In the genomic region with DNA sequence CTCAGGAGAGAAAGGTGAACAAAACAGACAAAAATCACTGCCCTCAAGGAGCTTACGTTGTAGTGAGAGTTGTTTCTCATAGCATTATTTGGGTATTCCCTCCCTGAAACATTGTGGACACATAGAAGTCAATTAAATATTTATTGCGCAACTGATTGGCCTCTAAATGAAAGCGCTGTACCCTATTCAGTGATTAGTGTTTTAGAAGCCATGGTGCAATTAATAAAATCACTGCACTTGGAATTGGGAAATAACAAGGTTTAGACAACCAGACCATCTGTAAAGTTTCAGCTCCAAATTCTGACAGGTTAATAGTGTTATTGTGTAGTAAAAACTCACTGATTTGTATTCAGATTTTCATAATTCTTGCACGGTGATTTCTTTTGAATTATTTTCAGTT, we compare ENCODE assay signal across 20 cellular contexts. TPM values are rescaled to one million over a fixed set of nuclear protein-coding genes. Genes with fewer than 3 reads are reported as not detected.
A peak's percentile ranks its signal among the peaks of the same experiment; 100 is the strongest.
DNase-seq lines count a peak whose midpoint lies in the region; ATAC-seq and TF ChIP-seq lines count a peak whose summit lies in the region.
"Had no signal": no experiment of that assay in that cellular context is flagged by ENCODE, and none has a peak within 500 bp of the region (broad histone marks: within the 10 kb centered on the region; RNA-seq: fewer than 3 reads in every experiment).

No MANE protein-coding gene starts in this region.

- no peak for TF ChIP-seq POLR2A in NB4 (IDR thresholded peaks at IDR 0.05; ENCODE audit: extremely low read depth, insufficient read length)

- no peaks in the 10 kb centered on the region for H3K27me3 Mint-ChIP-seq in chondrocyte (ENCODE audit: low read depth)
- no peaks in the 10 kb centered on the region for H3K27me3 Mint-ChIP-seq in nephron (ENCODE audit: low read depth)
- H3K27me3 Mint-ChIP-seq: naive B cell, type B pancreatic cell had no signal

- no peak overlapping the region for H3K9ac ChIP-seq in DND-41 (ENCODE audit: low read depth, low read length)

- TF ChIP-seq CTCF in DND-41 (IDR thresholded peaks at IDR 0.05; ENCODE audit: borderline replicate concordance, extremely low read depth, low read length, poor library complexity, severe bottlenecking) (no peak), NB4 (IDR thresholded peaks at IDR 0.05; ENCODE audit: low read depth, low read length) (no peak), chondrocyte (IDR thresholded peaks at IDR 0.05) (no peak), nephron (IDR thresholded peaks at IDR 0.05; ENCODE audit: unreplicated experiment in 3 of 3) (no peak), upper lobe of right lung (IDR thresholded peaks at IDR 0.05) (no peak)

- H3K79me2 ChIP-seq in DND-41 (ENCODE audit: insufficient read depth, low read length): peaks cover 98% of the 10 kb centered on the region

- H3K27ac ChIP-seq in DND-41 (ENCODE audit: low read length) (no peak overlapping the region), upper lobe of right lung (no peak overlapping the region)

- H3K27ac Mint-ChIP-seq in chondrocyte (ENCODE audit: unreplicated experiment) (peak overlapping the region; percentile 30), nephron (no peak overlapping the region)
- H3K27ac Mint-ChIP-seq: naive B cell had no signal

- H3K27me3 ChIP-seq in DND-41 (ENCODE audit: insufficient read depth, low read length, poor library complexity) (no peaks in the 10 kb centered on the region), upper lobe of right lung (no peaks in the 10 kb centered on the region)
- H3K27me3 ChIP-seq: esophagus muscularis mucosa had no signal

- H3K36me3 Mint-ChIP-seq in chondrocyte (ENCODE audit: low read depth) (peaks cover 23% of the 10 kb centered on the region), nephron (ENCODE audit: low read depth) (peaks cover 47% of the 10 kb centered on the region)

- peaks cover 57% of the 10 kb centered on the region for H3K4me1 Mint-ChIP-seq in chondrocyte (ENCODE audit: low read depth)
- H3K4me1 Mint-ChIP-seq in nephron: peaks cover 45% of the 10 kb centered on the region

- H3K9me3 ChIP-seq in DND-41 (ENCODE audit: insufficient read depth, low read length, severe bottlenecking) (no peaks in the 10 kb centered on the region), upper lobe of right lung (no peaks in the 10 kb centered on the region)
- H3K9me3 ChIP-seq: esophagus muscularis mucosa had no signal

- peak overlapping the region; percentile 71 for H3K4me2 ChIP-seq in DND-41 (ENCODE audit: insufficient read depth, low read length)

- H3K4me3 Mint-ChIP-seq in chondrocyte (ENCODE audit: unreplicated experiment) (no peak overlapping the region), nephron (peak overlapping the region in 2 of 3 experiments; percentile 30 to 45)

- DNase-seq in DND-41: no peak
- DNase-seq in NB4 (ENCODE audit: low read depth): no peak
- DNase-seq in chondrocyte (ENCODE audit: low spot score): no peak
- no peak for DNase-seq in upper lobe of right lung
- no peak for DNase-seq in amygdala (lab: John Stamatoyannopoulos, UW)
- DNase-seq in activated effector memory CD4-positive, alpha-beta T cell treated with anti-CD3 and anti-CD28 coated beads, Interleukin-2, amount 50 U/mL, for 16 hours: no peak
- no peak for DNase-seq in HUDEP-2 (lab: John Stamatoyannopoulos, UW; ENCODE audit: unreplicated experiment in 76 of 76)
- DNase-seq: activated CD4-positive, alpha-beta T cell treated with anti-CD3 and anti-CD28 coated beads for 4 hours; activated gamma-delta T cell; central memory CD4-positive, alpha-beta T cell; COR-L47; DMS79 treated with DMSO at 0.1 percent for 48 hours; Kasumi-1; naive B cell; NCI-H1105 treated with DMSO at 0.1 percent for 48 hours; NCI-H510A treated with DMSO at 0.1 percent for 48 hours; stimulated activated CD4-positive, alpha-beta T cell treated with anti-CD3 and anti-CD28 coated beads, Interleukin-12 subunit alpha, Interleukin-12 subunit beta, amount 100 ng/mL, for 4 hours had no signal

- H2AFZ ChIP-seq in DND-41 (ENCODE audit: low read depth, low read length): no peak overlapping the region

- ATAC-seq in DND-41 (ENCODE audit: insufficient read depth, low read depth): no peak
- no peak for ATAC-seq in upper lobe of right lung

- H3K4me3 ChIP-seq in DND-41 (ENCODE audit: low read depth in 1 of 2, low read length in 2 of 2) (peak overlapping the region in 1 of 2 experiments; percentile 14; a peak in 1 of 4 replicates), NB4 (ENCODE audit: low read depth, low read length) (peak overlapping the region; percentile 98), upper lobe of right lung (no peak overlapping the region)

- peaks cover 68% of the 10 kb centered on the region for H4K20me1 ChIP-seq in DND-41 (ENCODE audit: insufficient read depth, low read length)

- H3K4me1 ChIP-seq in DND-41 (ENCODE audit: insufficient read depth, low read length) (peaks cover 56% of the 10 kb centered on the region), upper lobe of right lung (peaks cover 44% of the 10 kb centered on the region)

- H3K36me3 ChIP-seq in DND-41 (ENCODE audit: insufficient read depth, low read length) (peaks cover 76% of the 10 kb centered on the region), upper lobe of right lung (peaks cover 30% of the 10 kb centered on the region)

- H3K9me3 Mint-ChIP-seq in chondrocyte (ENCODE audit: low read depth) (no peaks in the 10 kb centered on the region), nephron (no peaks in the 10 kb centered on the region)
- H3K9me3 Mint-ChIP-seq: naive B cell, type B pancreatic cell had no signal

- intact Hi-C loops in upper lobe of right lung (cut with DNase I): no loop called here

RNA-seq across cellular contexts. Expression of gene TNPO1, which starts 35.9 kb away (rescaled TPM):
- total RNA-seq in chondrocyte: 123 to 132 TPM (median 132 TPM) in 3 replicates
- total RNA-seq in upper lobe of right lung: 106 TPM
